ENCODE assay signal across 16 cellular contexts in the genomic region with DNA sequence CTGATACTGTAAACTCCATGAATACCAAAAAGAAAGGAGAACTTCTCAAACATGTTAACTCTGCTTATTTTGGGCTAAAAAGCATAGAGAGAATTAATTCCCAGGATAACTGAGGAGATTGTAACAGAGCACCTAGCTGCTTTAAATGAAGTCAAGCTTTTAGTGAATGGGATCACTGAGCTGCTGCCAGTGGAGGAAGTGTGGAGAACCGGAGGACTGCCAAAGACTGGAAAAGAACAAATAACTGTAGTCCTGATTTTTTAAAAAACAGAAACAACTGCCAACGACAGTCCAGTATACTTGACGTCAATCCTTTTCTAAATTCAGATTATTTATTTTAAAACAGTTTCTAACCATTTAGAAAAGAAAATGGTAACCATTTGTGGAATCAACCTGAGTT. TPM values are rescaled to one million over a fixed set of nuclear protein-coding genes. Genes with fewer than 3 reads are reported as not detected.
DNase-seq lines count a peak whose midpoint lies in the region; ATAC-seq, FAIRE-seq and TF ChIP-seq lines count a peak whose summit lies in the region.
"Had no signal": no experiment of that assay in that cellular context is flagged by ENCODE, and none has a peak within 500 bp of the region (broad histone marks: within the 10 kb centered on the region; RNA-seq: fewer than 3 reads in every experiment).

No MANE protein-coding gene starts in this region.

- DNase-seq in Ammon's horn (ENCODE audit: low spot score) (peak; percentile 56), caudate nucleus (lab: John Stamatoyannopoulos, UW) (peak in 3 of 61 donors; percentile 30 to 52 (median 36)), hepatocyte (ENCODE audit: low spot score) (no peak), NK-92 (lab: John Stamatoyannopoulos, UW; ENCODE audit: unreplicated experiment) (no peak), kidney (no peak)
- no peak for DNase-seq in activated CD4-positive, CD25-positive, alpha-beta regulatory T cell (lab: John Stamatoyannopoulos, UW)
- DNase-seq: Caco-2, HCEC 1CT, NCI-H146, SHP77 had no signal

- FAIRE-seq in kidney (lab: Jason Lieb, UNC): no peak
- FAIRE-seq: A549, GM12878, GM18507 had no signal

- no peak overlapping the region for H3K9ac ChIP-seq in rectal smooth muscle tissue (ENCODE audit: low read length)
- H3K9ac ChIP-seq in kidney (ENCODE audit: low read length in 2 of 2): no peak overlapping the region

- ATAC-seq in HG02763 (IDR thresholded peaks at IDR 0.05; ENCODE audit: unreplicated experiment): no peak
- ATAC-seq: A549, GM12878, Panc1 had no signal

- H4K20me1 ChIP-seq in hepatocyte (ENCODE audit: insufficient read depth, poor library complexity, severe bottlenecking): no peaks in the 10 kb centered on the region

- no peaks in the 10 kb centered on the region for H3K9me3 ChIP-seq in hepatocyte (ENCODE audit: low read depth)
- H3K9me3 ChIP-seq in kidney (ENCODE audit: control insufficient read depth in 1 of 2, low read length in 2 of 2): no peaks in the 10 kb centered on the region
- H3K9me3 ChIP-seq: A549, Caco-2 had no signal

- H3K36me3 ChIP-seq in hepatocyte (replicated peaks; ENCODE audit: insufficient read depth, low read depth): no peaks in the 10 kb centered on the region
- no peaks in the 10 kb centered on the region for H3K36me3 ChIP-seq in rectal smooth muscle tissue (ENCODE audit: control insufficient read depth, insufficient read depth, low read length)
- no peaks in the 10 kb centered on the region for H3K36me3 ChIP-seq in kidney (ENCODE audit: control insufficient read depth in 1 of 2, insufficient read depth in 2 of 2, low read length in 2 of 2)

- H3K27me3 ChIP-seq in hepatocyte: peaks cover 39% of the 10 kb centered on the region
- no peaks in the 10 kb centered on the region for H3K27me3 ChIP-seq in rectal smooth muscle tissue (ENCODE audit: control insufficient read depth, insufficient read depth, low read length)

- no peak for TF ChIP-seq CTCF in hepatocyte (IDR thresholded peaks at IDR 0.05; ENCODE audit: poor library complexity)
- no peak for TF ChIP-seq CTCF in kidney (IDR thresholded peaks at IDR 0.05; ENCODE audit: borderline replicate concordance, extremely low read depth, insufficient read depth)

- H3K4me1 ChIP-seq in hepatocyte (ENCODE audit: insufficient read depth) (no peaks in the 10 kb centered on the region), rectal smooth muscle tissue (ENCODE audit: control insufficient read depth, insufficient read depth, low read length) (peaks cover 21% of the 10 kb centered on the region), kidney (ENCODE audit: control insufficient read depth in 1 of 2, insufficient read depth in 1 of 2, low read depth in 1 of 2, low read length in 2 of 2) (peaks cover 0 to 4% of the 10 kb centered on the region in 2 donors)
- H3K4me1 ChIP-seq: Caco-2 had no signal

- WGBS in hepatocyte (ENCODE audit: low lambda C conversion rate, missing lambda C conversion rate): 77% methylated on average over 3 of the region's 3 CpGs

- intact Hi-C loops in kidney (cut with DNase I): no loop called here

- H2AFZ ChIP-seq in hepatocyte: no peak overlapping the region

- peak overlapping the region; percentile 40 for H3K27ac ChIP-seq in caudate nucleus (ENCODE audit: low read depth, low read length)
- H3K27ac ChIP-seq in hepatocyte: no peak overlapping the region
- peak overlapping the region; percentile 86 for H3K27ac ChIP-seq in rectal smooth muscle tissue (ENCODE audit: low read depth, low read length)
- H3K27ac ChIP-seq in kidney (ENCODE audit: low read depth in 2 of 2, low read length in 2 of 2): no peak overlapping the region
- H3K27ac ChIP-seq: A549 had no signal

- H3K79me2 ChIP-seq in hepatocyte: peaks cover 3% of the 10 kb centered on the region

- no peaks in the 10 kb centered on the region for H3K9me2 ChIP-seq in hepatocyte (replicated peaks; ENCODE audit: insufficient read depth)

- H3K4me2 ChIP-seq in hepatocyte: peak overlapping the region; percentile 96
- H3K4me2 ChIP-seq: A549 had no signal

- no peak overlapping the region for H3K4me3 ChIP-seq in hepatocyte
- no peak overlapping the region for H3K4me3 ChIP-seq in rectal smooth muscle tissue (ENCODE audit: low read length)
- H3K4me3 ChIP-seq in kidney (ENCODE audit: low read length in 2 of 2): no peak overlapping the region
- H3K4me3 ChIP-seq: A549, GM12878 had no signal

RNA-seq across cellular contexts. Expression of gene C3orf70, which starts 3.3 kb away (rescaled TPM):
- total RNA-seq in hepatocyte (5.1 and 6.0 TPM in 2 replicates), kidney (2.8 TPM)
- polyA plus RNA-seq in hepatocyte (1.1 and 1.2 TPM in 2 replicates), kidney (ENCODE audit: insufficient read depth, low read depth, low replicate concordance) (0.69 TPM)

Comparison
In these comparisons a context has a peak if more than half of its experiments do, and no peak if none do; other contexts are left out.
1. H3K27ac ChIP-seq: peak in caudate nucleus (single experiment) and rectal smooth muscle tissue (single experiment); none in hepatocyte (single experiment) and kidney (0 of 2).